Comparison of ENCODE assay signal across 14 cellular contexts in genomic region chr4:11367371-11367770, GRCh38.
A peak's percentile ranks its signal among the peaks of the same experiment; 100 is the strongest.
DNase-seq lines count a peak whose midpoint lies in the region; ATAC-seq, FAIRE-seq and TF ChIP-seq lines count a peak whose summit lies in the region.
"Had no signal": no experiment of that assay in that cellular context is flagged by ENCODE, and none has a peak within 500 bp of the region (broad histone marks: within the 10 kb centered on the region; RNA-seq: fewer than 3 reads in every experiment).

No MANE protein-coding gene starts in this region.

- H3K4me3 ChIP-seq in right lobe of liver = no peak overlapping the region
- H3K4me3 ChIP-seq in HepG2 (replicated peaks in 1 of 3; ENCODE audit: insufficient read depth in 1 of 3, low read depth in 2 of 3, low read length in 3 of 3) = no peak overlapping the region
- H3K4me3 ChIP-seq in aorta (ENCODE audit: low read length in 2 of 2) = no peak overlapping the region
- H3K4me3 ChIP-seq: GM12878, HAP-1, vagina had no signal

- H3K9me3 Mint-ChIP-seq in mesothelial cell of epicardium = no peaks in the 10 kb centered on the region
- H3K9me3 Mint-ChIP-seq in activated naive CD8-positive, alpha-beta T cell treated with anti-CD3 and anti-CD28 coated beads for 36 hours = no peaks in the 10 kb centered on the region
- H3K9me3 Mint-ChIP-seq in stimulated activated naive CD8-positive, alpha-beta T cell treated with anti-CD3 and anti-CD28 coated beads, Interleukin-15, amount 100 ng/mL, for 72 hours = no peaks in the 10 kb centered on the region

- POLR2A ChIA-PET in HepG2 (lab: Yijun Ruan, JAX) = no interaction called here

- TF ChIP-seq EP300 in HepG2 (IDR thresholded peaks at IDR 0.05; ENCODE audit: low read depth in 2 of 2, low read length in 2 of 2) (no peak), HepG2 (CRISPR knock-in tag; IDR thresholded peaks at IDR 0.05; ENCODE audit: borderline replicate concordance) (no peak)

- FAIRE-seq in HepG2 (lab: Jason Lieb, UNC) = no peak
- FAIRE-seq: GM12878, kidney had no signal

- TF ChIP-seq POLR2A in right lobe of liver (IDR thresholded peaks at IDR 0.05) (no peak), HepG2 (IDR thresholded peaks at IDR 0.05; ENCODE audit: insufficient read depth in 1 of 2, low read depth in 2 of 2, low read length in 2 of 2) (no peak)

- H3K27me3 ChIP-seq in right lobe of liver (no peaks in the 10 kb centered on the region), HepG2 (ENCODE audit: control insufficient read depth in 1 of 2, insufficient read depth in 2 of 2, low read length in 2 of 2) (no peaks in the 10 kb centered on the region), aorta (ENCODE audit: control insufficient read depth in 1 of 2, insufficient read depth in 2 of 2, low read length in 1 of 2) (no peaks in the 10 kb centered on the region)
- H3K27me3 ChIP-seq: vagina had no signal

- BruUV-seq in HepG2 (replicated peaks; lab: Mats Ljungman, UMichigan) = no TSS peak

- TF ChIP-seq CTCF in right lobe of liver (IDR thresholded peaks at IDR 0.05) (no peak), HepG2 (CRISPR knock-in tag; IDR thresholded peaks at IDR 0.05) (no peak), mesothelial cell of epicardium (IDR thresholded peaks at IDR 0.05; ENCODE audit: unreplicated experiment) (no peak)

- no peaks in the 10 kb centered on the region for H3K79me2 ChIP-seq in HepG2 (ENCODE audit: insufficient read depth, low read length)

- H3K9me3 ChIP-seq in right lobe of liver = no peaks in the 10 kb centered on the region
- peaks cover 57% of the 10 kb centered on the region for H3K9me3 ChIP-seq in HepG2 (ENCODE audit: low read length)
- no peaks in the 10 kb centered on the region for H3K9me3 ChIP-seq in aorta (ENCODE audit: control insufficient read depth, low read length)
- H3K9me3 ChIP-seq: HAP-1, vagina had no signal

- intact Hi-C loops in right lobe of liver (cut with DNase I) = no loop called here
- intact Hi-C loops in HepG2 (cut with micrococcal nuclease; ENCODE audit: unreplicated experiment) = no loop called here
- intact Hi-C loops in aorta (cut with DNase I) = no loop called here

- TF ChIP-seq RAD21 in HepG2 (CRISPR knock-in tag; IDR thresholded peaks at IDR 0.05) = no peak

- no peak overlapping the region for H3K9ac ChIP-seq in HepG2 (ENCODE audit: insufficient read depth, low read depth, low read length)

- no peak overlapping the region for H3K4me2 ChIP-seq in HepG2 (ENCODE audit: low read depth, low read length)

- in situ Hi-C loops in HepG2 (cut with HindIII; ENCODE audit: extremely low pct_ligation_motif_present, low pct_unique_long_range_greater_than_20kb) = no loop called here

- H3K27ac ChIP-seq in right lobe of liver (no peak overlapping the region), HepG2 (ENCODE audit: extremely low read length, insufficient read depth, low read length) (no peak overlapping the region), aorta (ENCODE audit: low read depth in 1 of 2, low read length in 2 of 2) (no peak overlapping the region)
- H3K27ac ChIP-seq: vagina had no signal

- H3K27me3 Mint-ChIP-seq in mesothelial cell of epicardium (ENCODE audit: low read depth) = no peaks in the 10 kb centered on the region
- H3K27me3 Mint-ChIP-seq in activated naive CD8-positive, alpha-beta T cell treated with anti-CD3 and anti-CD28 coated beads for 36 hours = peaks cover 38% of the 10 kb centered on the region
- H3K27me3 Mint-ChIP-seq in stimulated activated naive CD8-positive, alpha-beta T cell treated with anti-CD3 and anti-CD28 coated beads, Interleukin-15, amount 100 ng/mL, for 72 hours = peaks cover 31% of the 10 kb centered on the region

- H3K4me1 Mint-ChIP-seq in mesothelial cell of epicardium = peaks cover 9% of the 10 kb centered on the region
- peaks cover 6% of the 10 kb centered on the region for H3K4me1 Mint-ChIP-seq in activated naive CD8-positive, alpha-beta T cell treated with anti-CD3 and anti-CD28 coated beads for 36 hours
- no peaks in the 10 kb centered on the region for H3K4me1 Mint-ChIP-seq in stimulated activated naive CD8-positive, alpha-beta T cell treated with anti-CD3 and anti-CD28 coated beads, Interleukin-15, amount 100 ng/mL, for 72 hours

- H2AFZ ChIP-seq in HepG2 (ENCODE audit: low read length) = no peak overlapping the region

- ATAC-seq in right lobe of liver (peak in 3 of 4 donors; percentile 32 to 47 (median 35)), HepG2 (no peak), aorta (ENCODE audit: low FRiP score) (peak; percentile 76)
- no peak for ATAC-seq in stimulated activated naive CD8-positive, alpha-beta T cell treated with anti-CD3 and anti-CD28 coated beads, Interleukin-15, amount 100 ng/mL, for 72 hours
- ATAC-seq: GM12878 had no signal

- CTCF ChIA-PET in HepG2 (lab: Yijun Ruan, JAX; ENCODE audit: low intra/inter-chr PET ratio, low total read pairs) = no interaction called here

- no peaks in the 10 kb centered on the region for H3K36me3 ChIP-seq in right lobe of liver
- H3K36me3 ChIP-seq in HepG2 (replicated peaks in 1 of 2; ENCODE audit: control insufficient read depth in 1 of 2, insufficient read depth in 2 of 2, low read length in 2 of 2) = no peaks in the 10 kb centered on the region
- no peaks in the 10 kb centered on the region for H3K36me3 ChIP-seq in aorta (ENCODE audit: control insufficient read depth in 1 of 2, insufficient read depth in 2 of 2, low read length in 1 of 2)
- H3K36me3 ChIP-seq: HAP-1, vagina had no signal

- no peak overlapping the region for H3K4me3 Mint-ChIP-seq in mesothelial cell of epicardium
- H3K4me3 Mint-ChIP-seq in activated naive CD8-positive, alpha-beta T cell treated with anti-CD3 and anti-CD28 coated beads for 36 hours = no peak overlapping the region
- H3K4me3 Mint-ChIP-seq in stimulated activated naive CD8-positive, alpha-beta T cell treated with anti-CD3 and anti-CD28 coated beads, Interleukin-15, amount 100 ng/mL, for 72 hours = no peak overlapping the region

- WGBS in right lobe of liver (ENCODE audit: insufficient coverage, low coverage, low lambda C conversion rate, missing lambda C conversion rate) = 31% methylated on average over 4 of the region's 4 CpGs
- 33% methylated on average over 4 of the region's 4 CpGs for WGBS in HepG2 (ENCODE audit: low lambda C conversion rate)
- WGBS in aorta, 2 donors = 45 to 50% methylated on average over 4 of the region's 4 CpGs

- H3K27ac Mint-ChIP-seq in mesothelial cell of epicardium = peak overlapping the region; percentile 75
- H3K27ac Mint-ChIP-seq in activated naive CD8-positive, alpha-beta T cell treated with anti-CD3 and anti-CD28 coated beads for 36 hours = no peak overlapping the region
- H3K27ac Mint-ChIP-seq in stimulated activated naive CD8-positive, alpha-beta T cell treated with anti-CD3 and anti-CD28 coated beads, Interleukin-15, amount 100 ng/mL, for 72 hours = no peak overlapping the region

- H3K36me3 Mint-ChIP-seq in mesothelial cell of epicardium = no peaks in the 10 kb centered on the region
- peaks cover 1% of the 10 kb centered on the region for H3K36me3 Mint-ChIP-seq in activated naive CD8-positive, alpha-beta T cell treated with anti-CD3 and anti-CD28 coated beads for 36 hours

- no peaks in the 10 kb centered on the region for H4K20me1 ChIP-seq in HepG2 (ENCODE audit: insufficient read depth, low read length)

- peak in 1 of 3 donors; percentile 21 for DNase-seq in right lobe of liver
- DNase-seq in HepG2 (ENCODE audit: low spot score) = no peak
- peak; percentile 88 for DNase-seq in epidermal melanocyte (ENCODE audit: insufficient read length, low spot score)
- DNase-seq in mesothelial cell of epicardium (ENCODE audit: low spot score in 2 of 2, unreplicated experiment in 2 of 2) = peak; percentile 25 to 49
- peak in 1 of 2 donors; percentile 72 for DNase-seq in aorta
- no peak for DNase-seq in activated naive CD8-positive, alpha-beta T cell treated with anti-CD3 and anti-CD28 coated beads for 36 hours
- no peak for DNase-seq in NCI-H1694 treated with DMSO at 0.1 percent for 48 hours (lab: John Stamatoyannopoulos, UW)
- DNase-seq in stimulated activated naive CD8-positive, alpha-beta T cell treated with anti-CD3 and anti-CD28 coated beads, Interleukin-15, amount 100 ng/mL, for 72 hours = no peak
- DNase-seq: activated CD4-positive, alpha-beta T cell treated with anti-CD3 and anti-CD28 coated beads, Interleukin-2, amount 50 U/mL, for 4 hours; central memory CD4-positive, alpha-beta T cell; kidney had no signal

- H3K4me1 ChIP-seq in right lobe of liver (no peaks in the 10 kb centered on the region), HepG2 (ENCODE audit: insufficient read depth, low read length) (no peaks in the 10 kb centered on the region), aorta (ENCODE audit: control insufficient read depth in 1 of 2, insufficient read depth in 2 of 2, low read length in 2 of 2) (no peaks in the 10 kb centered on the region)
- H3K4me1 ChIP-seq: HAP-1, vagina had no signal

TF ChIP-seq in HepG2, 621 proteins besides CTCF, POLR2A, EP300 and RAD21 (continues in another document):
- TF ChIP-seq ZNF776 (CRISPR knock-in tag; IDR thresholded peaks at IDR 0.05) (no peak), SCMH1 (CRISPR knock-in tag; IDR thresholded peaks at IDR 0.05; ENCODE audit: borderline replicate concordance) (no peak), ZNF777 (CRISPR knock-in tag; IDR thresholded peaks at IDR 0.05) (no peak), JUND (CRISPR knock-in tag; IDR thresholded peaks at IDR 0.05) (no peak)
- TF ChIP-seq, protein P1, sequence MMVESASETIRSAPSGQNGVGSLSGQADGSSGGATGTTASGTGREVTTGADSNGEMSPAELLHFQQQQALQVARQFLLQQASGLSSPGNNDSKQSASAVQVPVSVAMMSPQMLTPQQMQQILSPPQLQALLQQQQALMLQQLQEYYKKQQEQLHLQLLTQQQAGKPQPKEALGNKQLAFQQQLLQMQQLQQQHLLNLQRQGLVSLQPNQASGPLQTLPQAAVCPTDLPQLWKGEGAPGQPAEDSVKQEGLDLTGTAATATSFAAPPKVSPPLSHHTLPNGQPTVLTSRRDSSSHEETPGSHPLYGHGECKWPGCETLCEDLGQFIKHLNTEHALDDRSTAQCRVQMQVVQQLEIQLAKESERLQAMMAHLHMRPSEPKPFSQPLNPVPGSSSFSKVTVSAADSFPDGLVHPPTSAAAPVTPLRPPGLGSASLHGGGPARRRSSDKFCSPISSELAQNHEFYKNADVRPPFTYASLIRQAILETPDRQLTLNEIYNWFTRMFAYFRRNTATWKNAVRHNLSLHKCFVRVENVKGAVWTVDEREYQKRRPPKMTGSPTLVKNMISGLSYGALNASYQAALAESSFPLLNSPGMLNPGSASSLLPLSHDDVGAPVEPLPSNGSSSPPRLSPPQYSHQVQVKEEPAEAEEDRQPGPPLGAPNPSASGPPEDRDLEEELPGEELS (CRISPR knock-in tag; IDR thresholded peaks at IDR 0.05) = no peak

Comparison
In these comparisons a context has a peak if more than half of its experiments do, and no peak if none do; other contexts are left out.
1. ATAC-seq: peak in right lobe of liver (3 of 4) and aorta (single experiment); none in HepG2 (single experiment) and stimulated activated naive CD8-positive, alpha-beta T cell treated with anti-CD3 and anti-CD28 coated beads, Interleukin-15, amount 100 ng/mL, for 72 hours (single experiment).
2. DNase-seq: peak in epidermal melanocyte (single experiment) and mesothelial cell of epicardium (2 of 2); none in HepG2 (single experiment), activated naive CD8-positive, alpha-beta T cell treated with anti-CD3 and anti-CD28 coated beads for 36 hours (single experiment), NCI-H1694 treated with DMSO at 0.1 percent for 48 hours (single experiment) and stimulated activated naive CD8-positive, alpha-beta T cell treated with anti-CD3 and anti-CD28 coated beads, Interleukin-15, amount 100 ng/mL, for 72 hours (0 of 2).